In genomic region chr3:13352621-13353131, GRCh38 we compare ENCODE assay signal across 9 cellular contexts.
A peak's percentile ranks its signal among the peaks of the same experiment; 100 is the strongest.
DNase-seq lines count a peak whose midpoint lies in the region; ATAC-seq and TF ChIP-seq lines count a peak whose summit lies in the region.
"Had no signal": no experiment of that assay in that cellular context is flagged by ENCODE, and none has a peak within 500 bp of the region (broad histone marks: within the 10 kb centered on the region; RNA-seq: fewer than 3 reads in every experiment).

No MANE protein-coding gene starts in this region.

- no peak overlapping the region for H3K4me3 Mint-ChIP-seq in T-cell
- no peak overlapping the region for H3K4me3 Mint-ChIP-seq in dendritic cell treated with granulocyte-macrophage colony-stimulating factor and Interleukin-4, amounts not matched to agents 40 ng/mL and 50 ng/mL, for 4 days
- no peak overlapping the region for H3K4me3 Mint-ChIP-seq in stimulated activated effector memory CD8-positive, alpha-beta T cell treated with anti-CD3 and anti-CD28 coated beads, Interleukin-12 subunit alpha, Interleukin-12 subunit beta, amount 100 ng/mL, for 72 hours

- no peaks in the 10 kb centered on the region for H3K27me3 ChIP-seq in BE2C

- H3K27me3 Mint-ChIP-seq in T-cell: no peaks in the 10 kb centered on the region
- no peaks in the 10 kb centered on the region for H3K27me3 Mint-ChIP-seq in dendritic cell treated with granulocyte-macrophage colony-stimulating factor and Interleukin-4, amounts not matched to agents 40 ng/mL and 50 ng/mL, for 4 days

- intact Hi-C loops in dendritic cell treated with granulocyte-macrophage colony-stimulating factor and Interleukin-4, amounts not matched to agents 40 ng/mL and 50 ng/mL, for 4 days (cut with micrococcal nuclease): no loop called here

- no peaks in the 10 kb centered on the region for H3K4me1 ChIP-seq in BE2C

- POLR2A ChIA-PET in T-cell (lab: Charles Lee): no interaction called here

- H3K27ac Mint-ChIP-seq in T-cell: peak overlapping the region; percentile 89 to 92
- H3K27ac Mint-ChIP-seq in dendritic cell treated with granulocyte-macrophage colony-stimulating factor and Interleukin-4, amounts not matched to agents 40 ng/mL and 50 ng/mL, for 4 days: peak overlapping the region; percentile 1
- peak overlapping the region; percentile 94 for H3K27ac Mint-ChIP-seq in stimulated activated effector memory CD8-positive, alpha-beta T cell treated with anti-CD3 and anti-CD28 coated beads, Interleukin-12 subunit alpha, Interleukin-12 subunit beta, amount 100 ng/mL, for 72 hours

- no peaks in the 10 kb centered on the region; the same call in 1 of the 2 replicates for H3K36me3 ChIP-seq in BE2C

- ATAC-seq in activated CD4-positive, CD25-positive, alpha-beta regulatory T cell treated with anti-CD3 and anti-CD28 coated beads, Interleukin-2, amount 50 U/mL, for 24 hours: peak; percentile 82 to 87
- peak in 2 of 4 experiments; percentile 35 to 52 for ATAC-seq in T-cell (replicated peaks in 1 of 4)
- ATAC-seq in stimulated activated effector memory CD8-positive, alpha-beta T cell treated with anti-CD3 and anti-CD28 coated beads, Interleukin-12 subunit alpha, Interleukin-12 subunit beta, amount 100 ng/mL, for 72 hours: peak; percentile 64
- ATAC-seq in HG02588 (IDR thresholded peaks at IDR 0.05; ENCODE audit: unreplicated experiment): no peak

- TF ChIP-seq CTCF in BE2C (IDR thresholded peaks at IDR 0.05; ENCODE audit: low read depth, low read length): no peak

- DNase-seq in activated CD4-positive, CD25-positive, alpha-beta regulatory T cell treated with anti-CD3 and anti-CD28 coated beads, Interleukin-2, amount 50 U/mL, for 72 hours: no peak
- DNase-seq in T-cell (peak in 1 of 34 experiments; percentile 23), middle frontal gyrus (ENCODE audit: extremely low spot score, low spot score) (no peak), BE2C (no peak)
- no peak for DNase-seq in stimulated activated effector memory CD8-positive, alpha-beta T cell treated with anti-CD3 and anti-CD28 coated beads, Interleukin-12 subunit alpha, Interleukin-12 subunit beta, amount 100 ng/mL, for 72 hours (ENCODE audit: low spot score in 2 of 2)
- DNase-seq: effector CD8-positive, alpha-beta T cell had no signal

- H3K9me3 ChIP-seq in BE2C: no peaks in the 10 kb centered on the region

- H3K36me3 Mint-ChIP-seq in T-cell: peaks cover 61% of the 10 kb centered on the region
- H3K36me3 Mint-ChIP-seq in dendritic cell treated with granulocyte-macrophage colony-stimulating factor and Interleukin-4, amounts not matched to agents 40 ng/mL and 50 ng/mL, for 4 days (ENCODE audit: low read depth): peaks cover 85% of the 10 kb centered on the region
- H3K36me3 Mint-ChIP-seq in stimulated activated effector memory CD8-positive, alpha-beta T cell treated with anti-CD3 and anti-CD28 coated beads, Interleukin-12 subunit alpha, Interleukin-12 subunit beta, amount 100 ng/mL, for 72 hours: peaks cover 98% of the 10 kb centered on the region

- peaks cover 40 to 49% (median 47%) of the 10 kb centered on the region in 3 donors for H3K4me1 Mint-ChIP-seq in T-cell
- H3K4me1 Mint-ChIP-seq in dendritic cell treated with granulocyte-macrophage colony-stimulating factor and Interleukin-4, amounts not matched to agents 40 ng/mL and 50 ng/mL, for 4 days (ENCODE audit: low read depth): peaks cover 39% of the 10 kb centered on the region
- peaks cover 40% of the 10 kb centered on the region for H3K4me1 Mint-ChIP-seq in stimulated activated effector memory CD8-positive, alpha-beta T cell treated with anti-CD3 and anti-CD28 coated beads, Interleukin-12 subunit alpha, Interleukin-12 subunit beta, amount 100 ng/mL, for 72 hours

- H3K9me3 Mint-ChIP-seq in T-cell: no peaks in the 10 kb centered on the region
- no peaks in the 10 kb centered on the region for H3K9me3 Mint-ChIP-seq in dendritic cell treated with granulocyte-macrophage colony-stimulating factor and Interleukin-4, amounts not matched to agents 40 ng/mL and 50 ng/mL, for 4 days
- no peaks in the 10 kb centered on the region for H3K9me3 Mint-ChIP-seq in stimulated activated effector memory CD8-positive, alpha-beta T cell treated with anti-CD3 and anti-CD28 coated beads, Interleukin-12 subunit alpha, Interleukin-12 subunit beta, amount 100 ng/mL, for 72 hours

- CTCF ChIA-PET in T-cell (lab: Charles Lee): interaction anchor here in 1 of 2 donors (1.3 kb wide), 1 partner anchor 100 kb away, joined by 6 read pairs; no protein-coding TSS in a partner anchor

- H3K4me3 ChIP-seq in BE2C (ENCODE audit: low read depth, low read length): no peak overlapping the region

Comparison
In these comparisons a context has a peak if more than half of its experiments do, and no peak if none do; other contexts are left out.
1. H3K27ac Mint-ChIP-seq: peak in every context shown above with its lines; median percentile 94 in stimulated activated effector memory CD8-positive, alpha-beta T cell treated with anti-CD3 and anti-CD28 coated beads, Interleukin-12 subunit alpha, Interleukin-12 subunit beta, amount 100 ng/mL, for 72 hours; 90 in T-cell; 1 in dendritic cell treated with granulocyte-macrophage colony-stimulating factor and Interleukin-4, amounts not matched to agents 40 ng/mL and 50 ng/mL, for 4 days.